Comparison of ENCODE assay signal across 16 cellular contexts in the genomic region with DNA sequence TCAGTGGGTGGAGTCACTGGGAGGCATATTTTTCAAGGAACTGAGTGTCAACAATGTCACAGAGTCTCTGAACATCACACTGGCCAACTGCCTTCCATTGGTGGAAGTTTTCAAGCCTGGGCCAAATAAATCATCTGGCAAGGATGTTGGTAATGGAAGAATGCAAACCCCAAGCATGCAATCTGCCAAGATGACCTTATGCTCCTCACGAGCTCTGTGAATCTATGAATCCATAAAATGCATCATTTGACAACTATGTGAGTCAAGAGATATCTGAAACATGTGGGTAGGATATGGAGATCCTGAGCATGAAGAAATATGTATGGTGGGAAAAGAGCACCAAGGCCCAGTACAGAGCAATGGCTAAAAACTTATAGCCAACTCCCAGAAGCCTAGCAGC.
DNase-seq lines count a peak whose midpoint lies in the region; ATAC-seq and TF ChIP-seq lines count a peak whose summit lies in the region.
"Had no signal": no experiment of that assay in that cellular context is flagged by ENCODE, and none has a peak within 500 bp of the region (broad histone marks: within the 10 kb centered on the region; RNA-seq: fewer than 3 reads in every experiment).

No MANE protein-coding gene starts in this region.

- DNase-seq in HFFc6 (peak; percentile 47), amniotic epithelial cell (ENCODE audit: low read depth) (peak; percentile 98), glomerular visceral epithelial cell (ENCODE audit: extremely low spot score) (peak; percentile 47), C1 segment of cervical spinal cord (lab: John Stamatoyannopoulos, UW) (no peak)
- DNase-seq: ACHN; activated B cell treated with CpG ODN at 0.5 μM for 24 hours; DMS53; MM.1S; NK-92 treated with Interleukin-12 subunit alpha and Interleukin-12 subunit beta, amount 100 ng/mL, for 24 hours; upper lobe of right lung had no signal

- peak overlapping the region; percentile 44; the same call in 1 of the 2 replicates for H3K27ac Mint-ChIP-seq in HFFc6
- H3K27ac Mint-ChIP-seq: activated B cell treated with CpG ODN at 0.5 μM for 24 hours, GM23338 had no signal

- TF ChIP-seq CTCF in HFFc6 (IDR thresholded peaks at IDR 0.05): no peak

- no peak overlapping the region for H3K4me3 ChIP-seq in ACC112 (ENCODE audit: low read depth, low read length)
- H3K4me3 ChIP-seq: GM23338, upper lobe of right lung had no signal

- H3K4me1 Mint-ChIP-seq in HFFc6 (ENCODE audit: low read depth): peaks cover 15% of the 10 kb centered on the region

- ATAC-seq in HG03175 (IDR thresholded peaks at IDR 0.05; ENCODE audit: unreplicated experiment): no peak
- ATAC-seq in HG03045 (IDR thresholded peaks at IDR 0.05; ENCODE audit: unreplicated experiment): no peak
- ATAC-seq in HG02610 (IDR thresholded peaks at IDR 0.05; ENCODE audit: unreplicated experiment): no peak
- ATAC-seq: GM23338, upper lobe of right lung had no signal

- H3K36me3 ChIP-seq in ACC112 (ENCODE audit: insufficient read depth, low read length): no peaks in the 10 kb centered on the region
- H3K36me3 ChIP-seq: upper lobe of right lung had no signal

- H3K27me3 ChIP-seq in ACC112 (ENCODE audit: insufficient read depth, low read length): peaks cover 20% of the 10 kb centered on the region
- H3K27me3 ChIP-seq: upper lobe of right lung had no signal

- H2AFZ ChIP-seq in ACC112 (ENCODE audit: low read length, unreplicated experiment): peak overlapping the region; percentile 25
- H2AFZ ChIP-seq: GM23338, parathyroid adenoma had no signal

- no peaks in the 10 kb centered on the region for H3K79me2 ChIP-seq in ACC112 (ENCODE audit: control insufficient read depth, insufficient read depth, low read length, unreplicated experiment)
- H3K79me2 ChIP-seq: parathyroid adenoma had no signal

- H3K4me1 ChIP-seq in ACC112 (ENCODE audit: control insufficient read depth, insufficient read depth, low read length, unreplicated experiment): peaks cover 8% of the 10 kb centered on the region
- H3K4me1 ChIP-seq: upper lobe of right lung had no signal

- H3K9me3 Mint-ChIP-seq in HFFc6: peaks cover 16% of the 10 kb centered on the region

- peak overlapping the region; percentile 51 for H3K27ac ChIP-seq in ACC112 (ENCODE audit: low read depth, low read length)
- H3K27ac ChIP-seq: parathyroid adenoma, upper lobe of right lung had no signal

- H3K4me3 Mint-ChIP-seq in HFFc6: no peak overlapping the region
- H3K4me3 Mint-ChIP-seq: activated B cell treated with CpG ODN at 0.5 μM for 24 hours, GM23338 had no signal

- peaks cover 15% of the 10 kb centered on the region for H3K27me3 Mint-ChIP-seq in HFFc6 (ENCODE audit: insufficient read depth)
- H3K27me3 Mint-ChIP-seq: activated B cell treated with CpG ODN at 0.5 μM for 24 hours had no signal

- H3K36me3 Mint-ChIP-seq in HFFc6 (ENCODE audit: low read depth): 0 out of 2 replicates have a peak, but pooled peaks cover 4% of the 10 kb centered on the region

Comparison
In these comparisons a context has a peak if more than half of its experiments do, and no peak if none do; other contexts are left out.
1. DNase-seq: peak in HFFc6 (single experiment), amniotic epithelial cell (single experiment) and glomerular visceral epithelial cell (single experiment); none in C1 segment of cervical spinal cord (0 of 14).